1 cellular context compared by ENCODE assay signal in genomic region chr2:17506736-17507616, GRCh38.
TF ChIP-seq lines count a peak whose summit lies in the region.

No MANE protein-coding gene starts in this region.

TF ChIP-seq in H1, 55 proteins besides CTCF, POLR2A, EP300 and RAD21:
- TF ChIP-seq CBX8 (IDR thresholded peaks at IDR 0.05; ENCODE audit: borderline replicate concordance, low read depth, low read length) (no peak), JUND (IDR thresholded peaks at IDR 0.05; ENCODE audit: low read length) (no peak), CHD2 (IDR thresholded peaks at IDR 0.05; ENCODE audit: low read length) (no peak), GTF2F1 (IDR thresholded peaks at IDR 0.05; ENCODE audit: borderline replicate concordance, low read depth, low read length) (no peak), ASH2L (IDR thresholded peaks at IDR 0.05; ENCODE audit: low read length) (no peak), BACH1 (IDR thresholded peaks at IDR 0.05; ENCODE audit: low read length) (no peak), KDM5A (IDR thresholded peaks at IDR 0.05; ENCODE audit: low read length) (no peak), E2F6 (IDR thresholded peaks at IDR 0.05) (no peak), TEAD4 (IDR thresholded peaks at IDR 0.05; ENCODE audit: low read depth, low read length) (no peak), EZH2 (IDR thresholded peaks at IDR 0.05; ENCODE audit: low read depth, low read length, severe bottlenecking) (no peak), TCF12 (IDR thresholded peaks at IDR 0.05; ENCODE audit: low read depth, low read length) (no peak), BRCA1 (IDR thresholded peaks at IDR 0.05; ENCODE audit: low read depth, low read length) (no peak)
